17 cellular contexts compared by ENCODE assay signal in the genomic region with DNA sequence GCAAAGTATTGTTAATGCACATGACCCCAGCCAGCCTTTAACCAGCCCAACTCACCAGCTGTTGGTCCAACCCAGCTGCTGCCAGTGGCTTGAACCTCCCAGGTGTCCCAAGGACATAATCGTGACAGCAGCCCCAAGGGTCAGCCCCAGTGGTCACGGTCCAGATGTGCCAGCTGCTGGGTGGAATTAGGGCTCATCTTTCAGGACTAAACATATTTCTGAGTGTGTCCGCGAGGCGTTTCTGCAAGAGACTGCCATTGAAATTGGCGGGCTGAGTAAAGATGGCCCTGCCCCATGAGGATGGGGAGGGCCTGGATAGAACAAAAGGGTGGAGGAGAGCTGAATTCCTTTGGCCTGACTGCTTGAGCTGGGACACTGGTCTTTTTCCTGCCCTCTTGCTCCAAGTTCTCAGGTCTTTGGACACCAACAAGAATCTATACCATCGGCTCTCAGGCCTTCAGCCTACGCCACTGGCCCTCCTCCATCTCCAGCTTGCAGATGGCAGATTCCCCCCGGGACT.
DNase-seq lines count a peak whose midpoint lies in the region; FAIRE-seq and TF ChIP-seq lines count a peak whose summit lies in the region.
"Had no signal": no experiment of that assay in that cellular context is flagged by ENCODE, and none has a peak within 500 bp of the region (broad histone marks: within the 10 kb centered on the region; RNA-seq: fewer than 3 reads in every experiment).

No MANE protein-coding gene starts in this region.

- TF ChIP-seq CTCF in progenitor cell of endocrine pancreas (IDR thresholded peaks at IDR 0.05; ENCODE audit: unreplicated experiment) (no peak), WERI-Rb-1 (IDR thresholded peaks at IDR 0.05; ENCODE audit: low read depth, low read length) (no peak)

- no peaks in the 10 kb centered on the region for H3K27me3 ChIP-seq in WERI-Rb-1 (ENCODE audit: insufficient read depth, low read depth, severe bottlenecking)

- no peaks in the 10 kb centered on the region for H3K36me3 Mint-ChIP-seq in progenitor cell of endocrine pancreas (ENCODE audit: insufficient read depth)

- peaks cover 30% of the 10 kb centered on the region for H3K27me3 Mint-ChIP-seq in progenitor cell of endocrine pancreas

- H3K36me3 ChIP-seq in WERI-Rb-1 = no peaks in the 10 kb centered on the region

- H3K9me3 Mint-ChIP-seq in progenitor cell of endocrine pancreas (ENCODE audit: low read depth) = no peaks in the 10 kb centered on the region

- peak; percentile 50 for FAIRE-seq in urothelium cell line (lab: Jason Lieb, UNC)
- FAIRE-seq: G401.6 had no signal

- H3K4me3 ChIP-seq in WERI-Rb-1 (ENCODE audit: low read depth, low read length) = no peak overlapping the region

- H3K4me1 Mint-ChIP-seq in progenitor cell of endocrine pancreas (ENCODE audit: low read depth) = peaks cover 4% of the 10 kb centered on the region

- no peak overlapping the region for H3K27ac ChIP-seq in WERI-Rb-1
- H3K27ac ChIP-seq: RWPE1 had no signal

- DNase-seq in GM03348 (ENCODE audit: low spot score) (peak; percentile 36), astrocyte of the hippocampus (ENCODE audit: low read depth, low spot score) (peak; percentile 34), iPS-NIHi11 (ENCODE audit: low spot score) (peak; percentile 45), urothelium cell line (ENCODE audit: low spot score) (no peak), HT-29 (ENCODE audit: low spot score) (no peak), progenitor cell of endocrine pancreas (ENCODE audit: low spot score, unreplicated experiment) (no peak), WERI-Rb-1 (no peak)
- DNase-seq: AML-193, DND-41, HCEC 1CT, MM.1S, NCI-H1092, NCI-H2081, NCI-H524 treated with DMSO at 0.1 percent for 48 hours, SIG-M5 had no signal

- peaks cover 3% of the 10 kb centered on the region for H3K9me3 ChIP-seq in WERI-Rb-1 (ENCODE audit: severe bottlenecking)

- H3K27ac Mint-ChIP-seq in progenitor cell of endocrine pancreas = no peak overlapping the region

- H3K4me3 Mint-ChIP-seq in progenitor cell of endocrine pancreas (ENCODE audit: low read depth) = no peak overlapping the region

Comparison
In these comparisons a context has a peak if more than half of its experiments do, and no peak if none do; other contexts are left out.
1. DNase-seq: peak in GM03348 (single experiment), astrocyte of the hippocampus (single experiment) and iPS-NIHi11 (single experiment); none in urothelium cell line (single experiment), HT-29 (single experiment), progenitor cell of endocrine pancreas (single experiment) and WERI-Rb-1 (single experiment).